ENCODE assay signal across 14 cellular contexts in genomic region chr3:74845086-74845485, GRCh38.
DNase-seq lines count a peak whose midpoint lies in the region; ATAC-seq and TF ChIP-seq lines count a peak whose summit lies in the region.
"Had no signal": no experiment of that assay in that cellular context is flagged by ENCODE, and none has a peak within 500 bp of the region (broad histone marks: within the 10 kb centered on the region; RNA-seq: fewer than 3 reads in every experiment).

No MANE protein-coding gene starts in this region.

- no peak for ATAC-seq in HG02840 (IDR thresholded peaks at IDR 0.05; ENCODE audit: low FRiP score, unreplicated experiment)

- DNase-seq in AG10803 (ENCODE audit: low read depth): peak; percentile 17
- DNase-seq in HS-5 (ENCODE audit: low read depth): peak; percentile 39
- peak; percentile 0 for DNase-seq in choroid plexus epithelial cell (ENCODE audit: low read depth)
- DNase-seq in kidney tubule cell (ENCODE audit: low spot score): peak; percentile 25
- DNase-seq in Ammon's horn (ENCODE audit: low spot score): no peak
- no peak for DNase-seq in activated CD4-positive, alpha-beta T cell treated with anti-CD3 and anti-CD28 coated beads, Interleukin-2, amount 50 U/mL, for 1 hour
- DNase-seq: 8988T; C1 segment of cervical spinal cord; Calu3; CD4-positive, alpha-beta T cell; DMS 273 treated with DMSO at 0.1 percent for 48 hours; DMS79; GOT3 had no signal

- H3K4me3 ChIP-seq in AG10803 (ENCODE audit: low read length): no peak overlapping the region
- H3K4me3 ChIP-seq in choroid plexus epithelial cell (ENCODE audit: low read depth, low read length): no peak overlapping the region

- TF ChIP-seq CTCF in AG10803 (conservative IDR thresholded peaks at IDR 0.05; ENCODE audit: low read length) (no peak), choroid plexus epithelial cell (conservative IDR thresholded peaks at IDR 0.05; ENCODE audit: low read depth, low read length) (no peak)

Comparison
In these comparisons a context has a peak if more than half of its experiments do, and no peak if none do; other contexts are left out.
1. DNase-seq: peak in AG10803 (single experiment), HS-5 (single experiment), choroid plexus epithelial cell (single experiment) and kidney tubule cell (single experiment); none in Ammon's horn (single experiment) and activated CD4-positive, alpha-beta T cell treated with anti-CD3 and anti-CD28 coated beads, Interleukin-2, amount 50 U/mL, for 1 hour (single experiment).